ENCODE assay signal across 8 cellular contexts in genomic region chr4:104966349-104967033, GRCh38.
DNase-seq lines count a peak whose midpoint lies in the region; ATAC-seq and TF ChIP-seq lines count a peak whose summit lies in the region.

No MANE protein-coding gene starts in this region.

- TF ChIP-seq EP300 in suprapubic skin (IDR thresholded peaks at IDR 0.05): no peak

- no peaks in the 10 kb centered on the region for H3K9me3 ChIP-seq in suprapubic skin

- TF ChIP-seq POLR2A in suprapubic skin (IDR thresholded peaks at IDR 0.05): no peak

- peaks cover 9% of the 10 kb centered on the region for H3K4me1 Mint-ChIP-seq in activated naive CD4-positive, alpha-beta T cell treated with anti-CD3 and anti-CD28 coated beads, Interleukin-2, amount 50 U/mL, for 24 hours
- no peaks in the 10 kb centered on the region for H3K4me1 Mint-ChIP-seq in chondrocyte (ENCODE audit: low read depth)

- H3K4me1 ChIP-seq in suprapubic skin: peaks cover 41% of the 10 kb centered on the region

- WGBS in suprapubic skin: 33% methylated on average over 3 of the region's 3 CpGs

- peaks cover 2% of the 10 kb centered on the region for H3K27me3 Mint-ChIP-seq in activated naive CD4-positive, alpha-beta T cell treated with anti-CD3 and anti-CD28 coated beads, Interleukin-2, amount 50 U/mL, for 24 hours
- H3K27me3 Mint-ChIP-seq in chondrocyte (ENCODE audit: low read depth): peaks cover 19% of the 10 kb centered on the region

- peaks cover 12% of the 10 kb centered on the region for H3K9me3 Mint-ChIP-seq in activated naive CD4-positive, alpha-beta T cell treated with anti-CD3 and anti-CD28 coated beads, Interleukin-2, amount 50 U/mL, for 24 hours
- H3K9me3 Mint-ChIP-seq in chondrocyte (ENCODE audit: low read depth): peaks cover 3% of the 10 kb centered on the region

- peak overlapping the region; percentile 82 for H3K27ac Mint-ChIP-seq in activated naive CD4-positive, alpha-beta T cell treated with anti-CD3 and anti-CD28 coated beads, Interleukin-2, amount 50 U/mL, for 24 hours
- H3K27ac Mint-ChIP-seq in chondrocyte (ENCODE audit: unreplicated experiment): no peak overlapping the region

- peak; percentile 96 for ATAC-seq in HG02870 (IDR thresholded peaks at IDR 0.05; ENCODE audit: unreplicated experiment)

- H3K4me3 ChIP-seq in fibroblast of pulmonary artery (replicated peaks; ENCODE audit: low read depth, low read length) (no peak overlapping the region), suprapubic skin (peak overlapping the region; percentile 25)

- H3K27ac ChIP-seq in suprapubic skin: peak overlapping the region; percentile 88

- TF ChIP-seq CTCF in fibroblast of pulmonary artery (IDR thresholded peaks at IDR 0.05; ENCODE audit: low read length, missing control alignments): no peak
- TF ChIP-seq CTCF in suprapubic skin (IDR thresholded peaks at IDR 0.05): no peak
- no peak for TF ChIP-seq CTCF in chondrocyte (IDR thresholded peaks at IDR 0.05)

- peak overlapping the region; percentile 70 for H3K4me3 Mint-ChIP-seq in activated naive CD4-positive, alpha-beta T cell treated with anti-CD3 and anti-CD28 coated beads, Interleukin-2, amount 50 U/mL, for 24 hours
- no peak overlapping the region for H3K4me3 Mint-ChIP-seq in chondrocyte (ENCODE audit: unreplicated experiment)

- no peak for DNase-seq in activated naive CD4-positive, alpha-beta T cell (lab: John Stamatoyannopoulos, UW)
- DNase-seq in NOMO-1 treated with dmso at 0.1 percent for 144 hours (lab: John Stamatoyannopoulos, UW; ENCODE audit: unreplicated experiment) (peak; percentile 89), fibroblast of pulmonary artery (ENCODE audit: low read depth) (peak; percentile 33), suprapubic skin (ENCODE audit: low spot score in 2 of 2) (no peak), chondrocyte (ENCODE audit: low spot score) (no peak), DMS 273 (lab: John Stamatoyannopoulos, UW; ENCODE audit: unreplicated experiment) (no peak)

- no peaks in the 10 kb centered on the region for H3K27me3 ChIP-seq in suprapubic skin

- peaks cover 1% of the 10 kb centered on the region for H3K36me3 Mint-ChIP-seq in activated naive CD4-positive, alpha-beta T cell treated with anti-CD3 and anti-CD28 coated beads, Interleukin-2, amount 50 U/mL, for 24 hours
- H3K36me3 Mint-ChIP-seq in chondrocyte (ENCODE audit: low read depth): no peaks in the 10 kb centered on the region

- no peaks in the 10 kb centered on the region for H3K36me3 ChIP-seq in suprapubic skin

Comparison
In these comparisons a context has a peak if more than half of its experiments do, and no peak if none do; other contexts are left out.
1. DNase-seq: peak in NOMO-1 treated with dmso at 0.1 percent for 144 hours (single experiment) and fibroblast of pulmonary artery (single experiment); none in activated naive CD4-positive, alpha-beta T cell (0 of 4), suprapubic skin (0 of 2), chondrocyte (single experiment) and DMS 273 (single experiment).